Comparison of ENCODE assay signal across 17 cellular contexts in the genomic region with DNA sequence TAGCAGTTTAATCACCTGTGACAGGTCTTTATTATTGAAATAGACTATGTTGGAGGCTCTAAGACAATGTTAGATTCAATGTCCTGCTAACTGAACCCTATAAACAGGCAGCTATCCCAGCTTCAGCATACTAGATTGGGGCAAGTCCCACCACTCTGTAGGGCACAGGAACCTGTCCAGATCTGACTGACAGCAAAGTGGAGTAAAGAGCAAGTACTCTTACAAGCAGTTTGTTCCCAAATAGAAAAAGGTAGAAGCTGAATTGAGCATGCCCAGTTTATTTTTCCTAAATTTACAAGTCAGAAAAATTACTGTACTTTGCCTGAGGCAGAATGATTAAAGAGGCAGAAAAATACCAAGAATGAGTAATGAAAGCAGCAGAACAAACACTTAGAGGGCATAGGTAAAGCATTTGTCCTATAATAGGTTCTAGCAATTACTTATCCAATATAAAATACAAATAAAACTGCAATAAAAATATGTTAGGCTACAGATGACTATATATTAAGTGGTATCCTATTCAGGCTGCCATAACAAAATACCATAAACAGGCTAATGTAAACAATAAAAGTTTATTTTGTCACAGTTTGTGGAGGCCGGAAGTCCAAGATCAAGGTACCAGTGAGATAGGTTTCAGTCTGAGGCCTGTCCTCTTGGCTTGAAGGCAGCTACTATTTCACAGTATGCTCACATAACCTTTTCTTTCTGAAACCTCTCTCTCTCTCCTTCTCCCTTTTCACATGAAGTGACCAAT.
A peak's percentile ranks its signal among the peaks of the same experiment; 100 is the strongest.
DNase-seq lines count a peak whose midpoint lies in the region; ATAC-seq lines count a peak whose summit lies in the region.
"Had no signal": no experiment of that assay in that cellular context is flagged by ENCODE, and none has a peak within 500 bp of the region (broad histone marks: within the 10 kb centered on the region; RNA-seq: fewer than 3 reads in every experiment).

No MANE protein-coding gene starts in this region.

- no peak overlapping the region for H3K4me3 ChIP-seq in adipocyte (ENCODE audit: low read length)
- H3K4me3 ChIP-seq: HAP-1, MG63 had no signal

- H3K9me3 Mint-ChIP-seq in activated naive CD8-positive, alpha-beta T cell treated with anti-CD3 and anti-CD28 coated beads for 36 hours: peaks cover 7% of the 10 kb centered on the region

- H3K4me1 Mint-ChIP-seq in activated naive CD8-positive, alpha-beta T cell treated with anti-CD3 and anti-CD28 coated beads for 36 hours: no peaks in the 10 kb centered on the region

- H3K27me3 ChIP-seq in adipocyte (replicated peaks; ENCODE audit: control insufficient read depth, insufficient read depth, low read length): no peaks in the 10 kb centered on the region
- H3K27me3 ChIP-seq: MG63 had no signal

- H3K27ac Mint-ChIP-seq in activated naive CD8-positive, alpha-beta T cell treated with anti-CD3 and anti-CD28 coated beads for 36 hours: no peak overlapping the region

- peaks cover 9% of the 10 kb centered on the region for H3K4me1 ChIP-seq in adipocyte (ENCODE audit: control insufficient read depth, insufficient read depth, low read length)

- peaks cover 10% of the 10 kb centered on the region for H3K9me3 ChIP-seq in adipocyte (ENCODE audit: control insufficient read depth, low read length)

- no peak for ATAC-seq in HG02970 (IDR thresholded peaks at IDR 0.05; ENCODE audit: low FRiP score, unreplicated experiment)

- H3K36me3 Mint-ChIP-seq in activated naive CD8-positive, alpha-beta T cell treated with anti-CD3 and anti-CD28 coated beads for 36 hours: no peaks in the 10 kb centered on the region

- peak; percentile 5 for DNase-seq in EL
- peak; percentile 37 for DNase-seq in NCI-H69 (lab: John Stamatoyannopoulos, UW)
- peak; percentile 60 for DNase-seq in adipocyte (ENCODE audit: low read depth)
- DNase-seq in left kidney (ENCODE audit: low read depth, low spot score): peak; percentile 23
- no peak for DNase-seq in NCI-H2107 (lab: John Stamatoyannopoulos, UW)
- no peak for DNase-seq in stimulated activated CD4-positive, alpha-beta T cell treated with anti-CD3 and anti-CD28 coated beads, Interleukin-2, amount 100 ng/mL, for 48 hours
- no peak for DNase-seq in activated naive CD8-positive, alpha-beta T cell treated with anti-CD3 and anti-CD28 coated beads for 36 hours
- DNase-seq: COR-L47; DMS153; KBM-7; MG63; NCI-H1092; NCI-H345; NCI-H526; NK-92 treated with Interleukin-12 subunit alpha and Interleukin-12 subunit beta, amount 100 ng/mL, for 24 hours had no signal

- no peaks in the 10 kb centered on the region for H3K36me3 ChIP-seq in adipocyte (ENCODE audit: control insufficient read depth, insufficient read depth, low read length, severe bottlenecking)
- H3K36me3 ChIP-seq: HAP-1, MG63 had no signal

- H3K27me3 Mint-ChIP-seq in activated naive CD8-positive, alpha-beta T cell treated with anti-CD3 and anti-CD28 coated beads for 36 hours: no peaks in the 10 kb centered on the region

- no peak overlapping the region for H3K9ac ChIP-seq in adipocyte (ENCODE audit: low read length)

- no peak overlapping the region for H3K4me3 Mint-ChIP-seq in activated naive CD8-positive, alpha-beta T cell treated with anti-CD3 and anti-CD28 coated beads for 36 hours

Comparison
In these comparisons a context has a peak if more than half of its experiments do, and no peak if none do; other contexts are left out.
1. DNase-seq: peak in EL (single experiment), NCI-H69 (single experiment), adipocyte (single experiment) and left kidney (single experiment); none in NCI-H2107 (single experiment), stimulated activated CD4-positive, alpha-beta T cell treated with anti-CD3 and anti-CD28 coated beads, Interleukin-2, amount 100 ng/mL, for 48 hours (0 of 2) and activated naive CD8-positive, alpha-beta T cell treated with anti-CD3 and anti-CD28 coated beads for 36 hours (single experiment).